ENCODE assay signal across 9 cellular contexts in the genomic region with DNA sequence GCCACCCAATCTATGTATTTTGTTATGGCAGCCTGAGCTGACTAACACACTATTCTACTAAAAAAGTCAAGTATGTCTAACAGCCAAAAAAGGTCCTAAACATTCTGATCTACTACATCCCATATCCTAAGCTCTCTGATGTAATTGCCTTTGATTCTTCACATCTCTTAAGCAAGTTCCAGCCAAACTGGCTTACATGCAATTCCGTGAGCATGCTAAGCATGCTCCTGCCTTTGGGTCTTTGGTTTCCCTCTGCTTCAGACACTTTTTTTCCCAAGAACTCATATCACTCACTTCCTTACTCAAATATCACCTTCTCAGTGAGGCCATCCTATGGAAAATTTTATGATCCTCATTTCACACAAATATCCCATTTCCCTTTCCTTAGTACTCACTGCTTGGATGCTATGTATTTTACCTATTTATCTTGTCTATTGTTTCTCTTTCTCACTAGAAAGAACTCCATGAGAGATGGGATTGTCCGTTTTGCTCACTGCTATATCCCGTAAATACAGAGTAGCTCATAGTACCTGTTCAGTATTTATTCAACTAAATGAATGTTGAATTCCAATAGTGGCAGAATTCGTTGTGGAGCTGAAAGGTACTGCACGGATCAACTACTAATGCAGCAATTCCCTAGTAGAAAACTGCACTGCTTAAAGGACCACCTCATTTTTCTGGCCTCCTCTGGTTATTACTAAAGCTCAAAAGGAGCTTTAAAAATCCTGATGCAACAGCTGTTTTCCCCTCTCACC. TPM values are rescaled to one million over a fixed set of nuclear protein-coding genes. Genes with fewer than 3 reads are reported as not detected.
DNase-seq lines count a peak whose midpoint lies in the region; ATAC-seq, FAIRE-seq and TF ChIP-seq lines count a peak whose summit lies in the region.
"Had no signal": no experiment of that assay in that cellular context is flagged by ENCODE, and none has a peak within 500 bp of the region (broad histone marks: within the 10 kb centered on the region; RNA-seq: fewer than 3 reads in every experiment).

No MANE protein-coding gene starts in this region.

- BruUV-seq in GM12878 (replicated peaks; lab: Mats Ljungman, UMichigan), result no TSS peak

- peaks cover 32 to 60% (median 57%) of the 10 kb centered on the region in 4 donors for H3K4me1 Mint-ChIP-seq in naive thymus-derived CD8-positive, alpha-beta T cell

- SMC1A ChIA-PET in GM12878 (lab: Charles Lee; ENCODE audit: uncharacterized antibody, unreplicated experiment), result interaction anchor here (0.6 to 4.2 kb wide), 16 partner anchors 8 to 509 kb away, joined by 3 to 30 read pairs (median 5); no protein-coding TSS in a partner anchor

- in situ Hi-C loops in GM12878 (cut with MboI), result loop anchor here (10.0 to 25.0 kb wide), 2 partner anchors 516 to 1319 kb away; no protein-coding TSS in a partner anchor

- no peaks in the 10 kb centered on the region for H3K27me3 Mint-ChIP-seq in naive thymus-derived CD8-positive, alpha-beta T cell

- no peak for TF ChIP-seq EP300 in GM12878 (IDR thresholded peaks at IDR 0.05; ENCODE audit: borderline replicate concordance in 1 of 2, control insufficient read depth in 1 of 2, low read depth in 2 of 2, low read length in 2 of 2)

- TF ChIP-seq POLR2A in GM12878 (IDR thresholded peaks at IDR 0.05; ENCODE audit: low read depth, low read length), result no peak

- no peak for FAIRE-seq in GM12878 (lab: Jason Lieb, UNC)

- WGBS in GM12878 (ENCODE audit: insufficient coverage, insufficient replicate concordance, low lambda C conversion rate, missing lambda C conversion rate), result 26% methylated on average over 5 of the region's 5 CpGs

- H3K36me3 ChIP-seq in BJ (ENCODE audit: control insufficient read depth, insufficient read depth, low read length), result no peaks in the 10 kb centered on the region
- H3K36me3 ChIP-seq in GM12878 (ENCODE audit: control insufficient read depth in 2 of 2, insufficient read depth in 2 of 2, low read length in 1 of 2), result no peaks in the 10 kb centered on the region

- peak overlapping the region; percentile 81 to 95 (median 90) for H3K4me3 Mint-ChIP-seq in naive thymus-derived CD8-positive, alpha-beta T cell

- H3K4me1 ChIP-seq in GM12878 (ENCODE audit: control insufficient read depth, insufficient read depth, low read length), result peaks cover 5% of the 10 kb centered on the region; the same call in 1 of the 2 replicates

- H3K27me3 ChIP-seq in BJ (ENCODE audit: control insufficient read depth, insufficient read depth, low read length) (no peaks in the 10 kb centered on the region), GM12878 (replicated peaks in 1 of 2; ENCODE audit: control insufficient read depth in 2 of 2, insufficient read depth in 2 of 2, low read length in 1 of 2) (no peaks in the 10 kb centered on the region)

- DNase-seq in BJ (ENCODE audit: low read depth) (no peak), HT1080 (ENCODE audit: low read depth) (peak; percentile 5), GM12878 (ENCODE audit: low read depth, low spot score) (no peak), GM10248 (ENCODE audit: extremely low spot score) (no peak), NCI-H146 (lab: John Stamatoyannopoulos, UW) (no peak)
- DNase-seq in naive thymus-derived CD8-positive, alpha-beta T cell, result no peak

- peak overlapping the region; percentile 85 for H3K9ac ChIP-seq in GM12878 (ENCODE audit: control insufficient read depth, insufficient read depth, low read length)

- ATAC-seq in GM12878, result no peak
- ATAC-seq in naive thymus-derived CD8-positive, alpha-beta T cell, result no peak
- ATAC-seq in GM18873 (IDR thresholded peaks at IDR 0.05; ENCODE audit: low FRiP score, unreplicated experiment), result no peak
- no peak for ATAC-seq in GM18517 (IDR thresholded peaks at IDR 0.05; ENCODE audit: unreplicated experiment)

- peak overlapping the region; percentile 8; the same call in 1 of the 2 replicates for H2AFZ ChIP-seq in GM12878 (ENCODE audit: control insufficient read depth, low read depth, low read length)

- no peaks in the 10 kb centered on the region for H3K9me3 ChIP-seq in GM12878 (replicated peaks; ENCODE audit: control insufficient read depth, insufficient read depth, low read length)

- H3K36me3 Mint-ChIP-seq in naive thymus-derived CD8-positive, alpha-beta T cell, result peaks cover 0 to 9% (median 0%) of the 10 kb centered on the region in 3 donors

- RAD21 ChIA-PET in GM12878 (lab: Charles Lee; ENCODE audit: unreplicated experiment), result interaction anchor here (0.8 to 6.3 kb wide), 14 partner anchors 9 to 510 kb away, joined by 3 to 48 read pairs (median 4); no protein-coding TSS in a partner anchor

- CTCF ChIA-PET in BJ (lab: Yijun Ruan, JAX), result interaction anchor here (0.7 to 2.0 kb wide), 7 partner anchors 12 to 203 kb away, joined by 3 to 7 read pairs (median 4); no protein-coding TSS in a partner anchor
- CTCF ChIA-PET in GM12878 (lab: Yijun Ruan, JAX), result interaction anchor here (0.8 to 4.6 kb wide), 9 partner anchors 23 to 495 kb away, joined by 3 to 28 read pairs (median 3); no protein-coding TSS in a partner anchor
- CTCF ChIA-PET in GM10248 (lab: Yijun Ruan, JAX), result interaction anchor here (0.7 to 5.0 kb wide), 9 partner anchors 14 to 206 kb away, joined by 3 to 23 read pairs (median 5); no protein-coding TSS in a partner anchor

- peaks cover 85% of the 10 kb centered on the region for H3K79me2 ChIP-seq in GM12878 (ENCODE audit: control insufficient read depth, insufficient read depth, low read length)

- H4K20me1 ChIP-seq in GM12878 (ENCODE audit: control insufficient read depth, insufficient read depth), result no peaks in the 10 kb centered on the region

- H3K27ac ChIP-seq in GM12878 (ENCODE audit: control insufficient read depth, insufficient read depth), result peak overlapping the region; percentile 90
- H3K27ac ChIP-seq: HL-60 had no signal

- H3K4me3 ChIP-seq in BJ (ENCODE audit: low read depth, low read length), result peak overlapping the region; percentile 72
- H3K4me3 ChIP-seq in GM12878, result peak overlapping the region; percentile 86

- POLR2A ChIA-PET in BJ (lab: Charles Lee), result interaction anchor here (0.7 kb wide), 1 partner anchor 170 kb away, joined by 5 read pairs; no protein-coding TSS in a partner anchor
- POLR2A ChIA-PET in GM12878 (lab: Charles Lee), result interaction anchor here (0.9 to 4.2 kb wide), 9 partner anchors 7 to 514 kb away, joined by 3 to 25 read pairs (median 4); no protein-coding TSS in a partner anchor
- POLR2A ChIA-PET in naive thymus-derived CD8-positive, alpha-beta T cell (lab: Charles Lee), result no interaction called here
- POLR2A ChIA-PET in GM10248 (lab: Yijun Ruan, JAX), result interaction anchor here (2.4 kb wide), 1 partner anchor 12 kb away, joined by 6 read pairs; no protein-coding TSS in a partner anchor

- H3K9me3 Mint-ChIP-seq in naive thymus-derived CD8-positive, alpha-beta T cell, result no peaks in the 10 kb centered on the region

- peak overlapping the region; percentile 94 for H3K4me2 ChIP-seq in GM12878 (ENCODE audit: control insufficient read depth, insufficient read depth)

- peak overlapping the region; percentile 44 to 97 (median 94) for H3K27ac Mint-ChIP-seq in naive thymus-derived CD8-positive, alpha-beta T cell

- peak; percentile 23 for TF ChIP-seq CTCF in BJ (IDR thresholded peaks at IDR 0.05; ENCODE audit: insufficient read depth, low read depth, low read length)
- peak in 2 of 3 experiments; percentile 7 to 14; a peak in 1 of 6 replicates for TF ChIP-seq CTCF in GM12878 (IDR thresholded peaks at IDR 0.05 in 2 of 3, conservative IDR thresholded peaks at IDR 0.05 in 1 of 3; ENCODE audit: control insufficient read depth in 2 of 3, extremely low read depth in 1 of 3, insufficient read depth in 1 of 3, low read depth in 3 of 3, low read length in 3 of 3)
- TF ChIP-seq CTCF in GM10248 (IDR thresholded peaks at IDR 0.05; ENCODE audit: control extremely low read depth, extremely low read depth, low read depth, missing control alignments), result no peak

- intact Hi-C loops in GM12878 (cut with micrococcal nuclease; ENCODE audit: unreplicated experiment), result loop anchor here (5.0 to 10.0 kb wide), 2 partner anchors 324 to 1316 kb away; no protein-coding TSS in a partner anchor

- no peak for TF ChIP-seq RAD21 in GM12878 (IDR thresholded peaks at IDR 0.05; ENCODE audit: insufficient read depth, low read depth, low read length)

TF ChIP-seq in GM12878, 131 proteins besides CTCF, POLR2A, EP300 and RAD21 (continues in another document):
- TF ChIP-seq EED (IDR thresholded peaks at IDR 0.05; ENCODE audit: low read depth), result 0 out of 2 replicates have a peak, but pooled peaks have one; percentile 5

RNA-seq across cellular contexts. Expression of a gene that starts 2.3 kb away (rescaled TPM):
- 4.8 and 8.0 TPM in 2 replicates for polyA plus RNA-seq in BJ (2011; rRNA removed)
- polyA minus RNA-seq in BJ (2011; rRNA and poly(A)+ RNA removed), result 12.2 and 12.8 TPM in 2 replicates
- 13.8 and 14.9 TPM in 2 replicates for total RNA-seq in HT1080 (2014; rRNA removed; shearing (Covaris generic))
- 6.1 and 7.9 TPM in 2 replicates for polyA plus RNA-seq in HT1080 (2015; cell fraction: cytosol; rRNA removed)
- 16.2 and 17.0 TPM in 2 replicates for polyA plus RNA-seq in HT1080 (2015; cell fraction: nucleus; rRNA removed)
- total RNA-seq in GM12878 (2013; cell fraction: nucleolus; rRNA removed), result 83.4 and 101 TPM in 2 replicates
- total RNA-seq in GM12878 (2014; rRNA removed), result 19.4 and 22.9 TPM in 2 replicates
- total RNA-seq in GM12878 (2014; rRNA removed; fragmentation: Illumina TruSeq; extraction: Trizol), result 19.8 and 20.7 TPM in 2 replicates
- total RNA-seq in GM12878 (2021), result 20.5 and 21.8 TPM in 2 replicates
- 3.4 TPM for polyA plus RNA-seq in GM12878 (2011; ENCODE audit: low read depth)
- 20.3 and 29.9 TPM in 2 replicates for polyA plus RNA-seq in GM12878 (2011; rRNA removed)
- 7.7 and 8.4 TPM in 2 replicates for polyA plus RNA-seq in GM12878 (2011; cell fraction: cytosol; rRNA removed)
- 16.9 and 21.5 TPM in 2 replicates for polyA plus RNA-seq in GM12878 (2011; cell fraction: nucleus; rRNA removed)
- 5.8 and 6.7 TPM in 2 replicates for polyA plus RNA-seq in GM12878 (2012)
- polyA plus RNA-seq in GM12878 (2014; fragmentation: Illumina TruSeq; extraction: Trizol), result 11.7 and 14.1 TPM in 2 replicates
- 1 to 10 TPM; 6.3 to 6.9 TPM for polyA plus RNA-seq in GM12878 (2014; fragmentation: Nextera tagmentation; extraction: Ambion mirVana)
- polyA plus RNA-seq in GM12878 (2014; rRNA removed), result 7.7 and 9.2 TPM in 2 replicates
- polyA plus RNA-seq in GM12878 (2016; fragmentation: Nextera tagmentation; extraction: Ambion mirVana), result 1 to 10 TPM; 5.1 to 9.3 TPM
- 50.9 and 79.1 TPM in 2 replicates for polyA minus RNA-seq in GM12878 (2011; rRNA and poly(A)+ RNA removed)
- polyA minus RNA-seq in GM12878 (2011; cell fraction: cytosol; rRNA and poly(A)+ RNA removed), result 19.6 and 21.0 TPM in 2 replicates
- 30.3 and 51.2 TPM in 2 replicates for polyA minus RNA-seq in GM12878 (2011; cell fraction: nucleus; rRNA and poly(A)+ RNA removed)
- 10 to 100 TPM; 13.3 to 16.4 TPM for total RNA-seq in naive thymus-derived CD8-positive, alpha-beta T cell
- polyA plus RNA-seq in naive thymus-derived CD8-positive, alpha-beta T cell, result 1 to 10 TPM; 4.5 to 6.6 (median 4.7) TPM
